ENCODE assay signal across 9 cellular contexts in genomic region chr2:3493610-3493997, GRCh38. TPM values are rescaled to one million over a fixed set of nuclear protein-coding genes. Genes with fewer than 3 reads are reported as not detected.
A peak's percentile ranks its signal among the peaks of the same experiment; 100 is the strongest.
DNase-seq lines count a peak whose midpoint lies in the region; ATAC-seq and TF ChIP-seq lines count a peak whose summit lies in the region.
"Had no signal": no experiment of that assay in that cellular context is flagged by ENCODE, and none has a peak within 500 bp of the region (broad histone marks: within the 10 kb centered on the region; RNA-seq: fewer than 3 reads in every experiment).

No MANE protein-coding gene starts in this region.

- H3K36me3 Mint-ChIP-seq in activated naive CD4-positive, alpha-beta T cell treated with anti-CD3 and anti-CD28 coated beads, Interleukin-2, amount 50 U/mL, for 72 hours, result peaks cover 0 to 10% of the 10 kb centered on the region in 2 donors

- H3K36me3 ChIP-seq in osteoblast (ENCODE audit: insufficient read depth, low read length), result peaks cover 22% of the 10 kb centered on the region

- H3K27ac Mint-ChIP-seq in activated naive CD4-positive, alpha-beta T cell treated with anti-CD3 and anti-CD28 coated beads, Interleukin-2, amount 50 U/mL, for 72 hours, result no peak overlapping the region

- peaks cover 17% of the 10 kb centered on the region for H3K4me1 ChIP-seq in osteoblast (ENCODE audit: insufficient read depth, low read length)
- H3K4me1 ChIP-seq: Caco-2 had no signal

- ATAC-seq in SK-N-SH treated with all-trans-retinoic acid at 6 μM for 48 hours, result peak; percentile 42
- ATAC-seq in activated naive CD4-positive, alpha-beta T cell treated with anti-CD3 and anti-CD28 coated beads, Interleukin-2, amount 50 U/mL, for 72 hours, result no peak

- H3K4me2 ChIP-seq in osteoblast (ENCODE audit: insufficient read depth, low read length), result peak overlapping the region; percentile 83

- H3K9me3 ChIP-seq in osteoblast (ENCODE audit: low read depth, low read length), result no peaks in the 10 kb centered on the region
- H3K9me3 ChIP-seq: Caco-2 had no signal

- TF ChIP-seq CTCF in fibroblast of villous mesenchyme (IDR thresholded peaks at IDR 0.05; ENCODE audit: insufficient read depth, low read depth, low read length), result no peak
- no peak for TF ChIP-seq CTCF in osteoblast (IDR thresholded peaks at IDR 0.05; ENCODE audit: extremely low read depth, low read depth, low read length)

- peak overlapping the region; percentile 89 for H3K27ac ChIP-seq in osteoblast (ENCODE audit: low read depth, low read length)

- peak; percentile 41 for DNase-seq in EH (ENCODE audit: low read depth)
- peak; percentile 84 for DNase-seq in fibroblast of villous mesenchyme (ENCODE audit: low read depth)
- DNase-seq in osteoblast (ENCODE audit: insufficient read length, low spot score, missing footprints), result peak; percentile 91
- no peak for DNase-seq in NCI-H1417 (lab: John Stamatoyannopoulos, UW)
- no peak for DNase-seq in NCI-H1092 (lab: John Stamatoyannopoulos, UW)
- DNase-seq in midbrain (lab: John Stamatoyannopoulos, UW), result no peak
- DNase-seq in activated naive CD4-positive, alpha-beta T cell treated with anti-CD3 and anti-CD28 coated beads, Interleukin-2, amount 50 U/mL, for 72 hours (ENCODE audit: low spot score in 2 of 2), result no peak

- H2AFZ ChIP-seq in osteoblast (ENCODE audit: low read length), result peak overlapping the region; percentile 49

- no peaks in the 10 kb centered on the region for H3K27me3 ChIP-seq in osteoblast (ENCODE audit: insufficient read depth, low read length)

- no peaks in the 10 kb centered on the region for H3K9me3 Mint-ChIP-seq in activated naive CD4-positive, alpha-beta T cell treated with anti-CD3 and anti-CD28 coated beads, Interleukin-2, amount 50 U/mL, for 72 hours

- no peaks in the 10 kb centered on the region for H4K20me1 ChIP-seq in osteoblast (ENCODE audit: insufficient read depth, low read length)

- H3K4me3 ChIP-seq in fibroblast of villous mesenchyme (ENCODE audit: low read depth, low read length), result peak overlapping the region; percentile 33
- H3K4me3 ChIP-seq in osteoblast (ENCODE audit: insufficient read depth, low read length), result peak overlapping the region; percentile 60

- no peaks in the 10 kb centered on the region for H3K79me2 ChIP-seq in osteoblast (ENCODE audit: insufficient read depth, low read length)

TF ChIP-seq in SK-N-SH treated with all-trans-retinoic acid at 6 μM for 48 hours, 23 proteins besides CTCF, POLR2A, EP300 and RAD21:
- no peak for TF ChIP-seq CSDC2 (CRISPR knock-in tag; IDR thresholded peaks at IDR 0.05)
- TF ChIP-seq OSR1 (CRISPR knock-in tag; IDR thresholded peaks at IDR 0.05), result no peak
- no peak for TF ChIP-seq CREB5 (CRISPR knock-in tag; IDR thresholded peaks at IDR 0.05; ENCODE audit: low read depth)
- no peak for TF ChIP-seq ARNTL (CRISPR knock-in tag; IDR thresholded peaks at IDR 0.05; ENCODE audit: borderline replicate concordance, low read depth)
- no peak for TF ChIP-seq TCF4 (CRISPR knock-in tag; IDR thresholded peaks at IDR 0.05; ENCODE audit: borderline replicate concordance)
- no peak for TF ChIP-seq ZNF70 (CRISPR knock-in tag; IDR thresholded peaks at IDR 0.05)
- TF ChIP-seq BACH2 (CRISPR knock-in tag; IDR thresholded peaks at IDR 0.05; ENCODE audit: borderline replicate concordance), result no peak
- no peak for TF ChIP-seq POU6F1 (CRISPR knock-in tag; IDR thresholded peaks at IDR 0.05; ENCODE audit: borderline replicate concordance, low read depth)
- TF ChIP-seq PATZ1 (CRISPR knock-in tag; IDR thresholded peaks at IDR 0.05; ENCODE audit: borderline replicate concordance), result no peak
- TF ChIP-seq RARB (CRISPR knock-in tag; IDR thresholded peaks at IDR 0.05), result no peak
- no peak for TF ChIP-seq TSHZ2 (CRISPR knock-in tag; IDR thresholded peaks at IDR 0.05)
- TF ChIP-seq SNAI2 (CRISPR knock-in tag; IDR thresholded peaks at IDR 0.05), result no peak
- TF ChIP-seq ISL1 (CRISPR knock-in tag; IDR thresholded peaks at IDR 0.05), result no peak
- no peak for TF ChIP-seq ZNF8 (CRISPR knock-in tag; IDR thresholded peaks at IDR 0.05)
- TF ChIP-seq ZNF565 (CRISPR knock-in tag; conservative IDR thresholded peaks at IDR 0.05; ENCODE audit: low read depth), result no peak
- no peak for TF ChIP-seq ZFP3 (CRISPR knock-in tag; IDR thresholded peaks at IDR 0.05)
- TF ChIP-seq ZFP30 (CRISPR knock-in tag; IDR thresholded peaks at IDR 0.05), result no peak

RNA-seq across cellular contexts. Expression of gene ADI1, which starts 25.7 kb away (rescaled TPM):
- total RNA-seq in fibroblast of villous mesenchyme (47.7 and 66.5 TPM in 2 replicates), osteoblast (51.3 and 55.4 TPM in 2 replicates)
- 10 to 100 TPM; 29.3 to 39.3 TPM for total RNA-seq in activated naive CD4-positive, alpha-beta T cell treated with anti-CD3 and anti-CD28 coated beads, Interleukin-2, amount 50 U/mL, for 72 hours

Comparison
In these comparisons a context has a peak if more than half of its experiments do, and no peak if none do; other contexts are left out.
1. DNase-seq: peak in EH (single experiment), fibroblast of villous mesenchyme (single experiment) and osteoblast (single experiment); none in NCI-H1417 (0 of 3), NCI-H1092 (single experiment), midbrain (single experiment) and activated naive CD4-positive, alpha-beta T cell treated with anti-CD3 and anti-CD28 coated beads, Interleukin-2, amount 50 U/mL, for 72 hours (0 of 2).